In the genomic region with DNA sequence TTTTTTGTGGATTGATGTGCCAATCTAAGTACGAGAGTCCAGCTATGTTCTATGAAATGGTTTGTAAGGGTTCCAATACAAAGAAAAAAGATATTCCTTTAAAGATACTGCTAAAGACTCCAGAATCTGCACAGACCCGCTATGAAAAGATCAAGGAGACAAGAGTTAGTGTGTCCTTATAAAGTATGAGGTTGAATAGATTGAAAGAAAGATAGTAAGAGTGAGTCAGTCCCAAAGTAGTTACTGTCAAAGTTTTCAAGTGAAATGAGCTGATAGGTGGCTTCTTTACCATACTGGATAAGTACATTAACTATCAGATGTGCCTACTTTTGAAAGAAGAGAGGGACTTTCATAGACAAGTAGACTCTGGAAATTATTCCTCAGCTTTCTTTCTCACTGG, we compare ENCODE assay signal across 17 cellular contexts. TPM values are rescaled to one million over a fixed set of nuclear protein-coding genes. Genes with fewer than 3 reads are reported as not detected.
DNase-seq lines count a peak whose midpoint lies in the region; ATAC-seq and TF ChIP-seq lines count a peak whose summit lies in the region.
"Had no signal": no experiment of that assay in that cellular context is flagged by ENCODE, and none has a peak within 500 bp of the region (broad histone marks: within the 10 kb centered on the region; RNA-seq: fewer than 3 reads in every experiment).

No MANE protein-coding gene starts in this region.

- H3K27ac ChIP-seq in GM23248 (no peak overlapping the region), RWPE2 (ENCODE audit: poor library complexity, severe bottlenecking) (no peak overlapping the region)
- H3K27ac ChIP-seq: Peyer's patch had no signal

- in situ Hi-C loops in GM23248 (cut with MboI) = no loop called here

- ATAC-seq in RWPE2 (ENCODE audit: low read depth) (peak; percentile 78), HG02973 (IDR thresholded peaks at IDR 0.05; ENCODE audit: unreplicated experiment) (no peak)

- no peaks in the 10 kb centered on the region for H3K79me2 ChIP-seq in GM23248 (ENCODE audit: insufficient read depth)

- H3K4me3 ChIP-seq in GM23248 = no peak overlapping the region
- no peak overlapping the region for H3K4me3 ChIP-seq in RWPE2 (ENCODE audit: severe bottlenecking)
- H3K4me3 ChIP-seq in epithelial cell of esophagus (ENCODE audit: low read length) = no peak overlapping the region
- H3K4me3 ChIP-seq: Peyer's patch had no signal

- H3K27me3 ChIP-seq in GM23248 (replicated peaks; ENCODE audit: insufficient read depth) (no peaks in the 10 kb centered on the region), RWPE2 (ENCODE audit: insufficient read depth, poor library complexity, severe bottlenecking) (no peaks in the 10 kb centered on the region)
- H3K27me3 ChIP-seq: Peyer's patch had no signal

- peaks cover 6% of the 10 kb centered on the region for H3F3A ChIP-seq in GM23248 (ENCODE audit: insufficient read depth)

- no peaks in the 10 kb centered on the region; the same call in 1 of the 2 replicates for H3K9me2 ChIP-seq in GM23248 (ENCODE audit: insufficient read depth)

- no peak for TF ChIP-seq CTCF in RWPE2 (IDR thresholded peaks at IDR 0.05; ENCODE audit: poor library complexity, severe bottlenecking)
- TF ChIP-seq CTCF in epithelial cell of esophagus (IDR thresholded peaks at IDR 0.05; ENCODE audit: insufficient read depth, low read depth, low read length, missing control alignments) = no peak

- H3K4me1 ChIP-seq in GM23248 (ENCODE audit: insufficient read depth) (peaks cover 19% of the 10 kb centered on the region), RWPE2 (ENCODE audit: insufficient read depth, poor library complexity, severe bottlenecking) (no peaks in the 10 kb centered on the region)

- no peaks in the 10 kb centered on the region for H4K20me1 ChIP-seq in GM23248 (ENCODE audit: insufficient read depth)

- H3K4me2 ChIP-seq in GM23248 (ENCODE audit: unreplicated experiment) = peak overlapping the region; percentile 1

- DNase-seq in GM23248 (peak; percentile 32), RWPE2 (ENCODE audit: low spot score) (no peak), epithelial cell of esophagus (ENCODE audit: low read depth) (peak; percentile 8), DMS153 (lab: John Stamatoyannopoulos, UW) (no peak), hepatic stellate cell (ENCODE audit: low spot score) (no peak), GM03348 (ENCODE audit: low spot score) (no peak)
- DNase-seq: Caco-2, Karpas-422, MM.1S, NCI-H1105 treated with DMSO at 0.1 percent for 48 hours, NCI-H1694 treated with DMSO at 0.1 percent for 48 hours, NCI-H2107, NCI-H226, NCI-H524 treated with DMSO at 0.1 percent for 48 hours, Peyer's patch, SHP77 treated with DMSO at 0.1 percent for 48 hours had no signal

- peak overlapping the region; percentile 25; the same call in 1 of the 2 replicates for H2AFZ ChIP-seq in GM23248

- H3K36me3 ChIP-seq in GM23248 (ENCODE audit: low read depth) (no peaks in the 10 kb centered on the region), RWPE2 (ENCODE audit: low read depth) (no peaks in the 10 kb centered on the region)
- H3K36me3 ChIP-seq: Peyer's patch had no signal

- no peak overlapping the region for H3K9ac ChIP-seq in GM23248

- 83 to 89% methylated on average over 2 of the region's 2 CpGs for WGBS in GM23248 (ENCODE audit: low coverage in 1 of 2, low lambda C conversion rate in 2 of 2, missing lambda C conversion rate in 2 of 2), 2 experiments

- H3K9me3 ChIP-seq in GM23248 (ENCODE audit: low read depth) (no peaks in the 10 kb centered on the region), RWPE2 (ENCODE audit: severe bottlenecking) (no peaks in the 10 kb centered on the region)
- H3K9me3 ChIP-seq: Caco-2, Peyer's patch had no signal

RNA-seq across cellular contexts. Expression of gene EHBP1, which starts 17.9 kb away (rescaled TPM):
- 53.0 and 56.8 TPM in 2 replicates for total RNA-seq in GM23248 (2014; rRNA removed; shearing (Covaris generic))
- 36.8 and 41.3 TPM in 2 replicates for polyA plus RNA-seq in GM23248 (2016; fragmentation: Nextera tagmentation; extraction: Ambion mirVana)

Comparison
In these comparisons a context has a peak if more than half of its experiments do, and no peak if none do; other contexts are left out.
1. DNase-seq: peak in GM23248 (single experiment) and epithelial cell of esophagus (single experiment); none in RWPE2 (single experiment), DMS153 (single experiment), hepatic stellate cell (single experiment) and GM03348 (single experiment).